ENCODE assay signal across 8 cellular contexts in the genomic region with DNA sequence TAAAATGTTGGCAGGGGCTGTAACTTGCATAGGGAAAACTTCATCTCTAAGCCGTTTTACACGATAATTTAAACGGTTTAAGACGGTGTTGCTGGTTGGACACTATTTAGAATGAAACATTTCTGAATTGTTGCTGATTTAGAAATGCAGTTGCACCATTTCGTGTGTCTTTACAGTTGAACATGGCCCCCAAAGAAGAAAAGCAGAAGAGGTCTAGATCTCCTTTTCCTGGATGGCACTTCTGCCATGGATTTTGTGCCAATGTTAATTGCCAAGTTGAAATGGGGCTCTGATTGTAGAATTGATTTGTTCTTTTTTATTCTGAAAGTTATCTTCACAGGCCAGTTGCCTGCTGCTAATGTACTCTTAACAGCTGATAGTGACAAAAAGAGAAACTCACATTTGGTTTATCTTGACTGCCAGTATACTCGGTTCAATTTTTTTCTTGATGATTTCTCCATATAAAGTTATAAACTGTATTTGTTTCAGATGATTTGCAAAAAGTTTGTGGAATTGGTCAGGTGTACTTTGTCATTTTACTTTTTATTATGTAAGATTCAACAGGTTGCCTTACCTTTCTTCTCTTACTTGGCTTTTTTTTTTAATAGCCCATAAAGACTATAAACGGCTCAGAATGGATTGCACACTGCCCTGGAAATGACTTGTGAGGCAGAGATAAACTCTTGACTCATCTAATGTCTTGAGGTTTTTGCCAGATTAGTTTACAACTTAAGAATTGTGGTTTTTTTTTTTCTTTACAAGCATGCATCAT.
DNase-seq lines count a peak whose midpoint lies in the region; ATAC-seq, FAIRE-seq and TF ChIP-seq lines count a peak whose summit lies in the region.

No MANE protein-coding gene starts in this region.

- H3K4me3 ChIP-seq in WERI-Rb-1 (ENCODE audit: low read depth, low read length): peak overlapping the region; percentile 99
- H3K4me3 ChIP-seq in rectal smooth muscle tissue (ENCODE audit: low read length): peak overlapping the region; percentile 91

- H3K27ac ChIP-seq in WERI-Rb-1: no peak overlapping the region
- H3K27ac ChIP-seq in rectal smooth muscle tissue (ENCODE audit: low read depth, low read length): no peak overlapping the region
- no peak overlapping the region for H3K27ac ChIP-seq in caudate nucleus (ENCODE audit: low read depth, low read length)

- no peaks in the 10 kb centered on the region for H3K27me3 ChIP-seq in WERI-Rb-1 (ENCODE audit: insufficient read depth, low read depth, severe bottlenecking)
- no peaks in the 10 kb centered on the region for H3K27me3 ChIP-seq in rectal smooth muscle tissue (ENCODE audit: control insufficient read depth, insufficient read depth, low read length)

- H3K4me1 ChIP-seq in rectal smooth muscle tissue (ENCODE audit: control insufficient read depth, insufficient read depth, low read length): peaks cover 8% of the 10 kb centered on the region

- TF ChIP-seq CTCF in WERI-Rb-1 (IDR thresholded peaks at IDR 0.05; ENCODE audit: low read depth, low read length): no peak

- ATAC-seq in GM18907 (IDR thresholded peaks at IDR 0.05; ENCODE audit: unreplicated experiment): no peak

- H3K9me3 ChIP-seq in WERI-Rb-1 (ENCODE audit: severe bottlenecking): no peaks in the 10 kb centered on the region

- H3K36me3 ChIP-seq in WERI-Rb-1: no peaks in the 10 kb centered on the region
- H3K36me3 ChIP-seq in rectal smooth muscle tissue (ENCODE audit: control insufficient read depth, insufficient read depth, low read length): no peaks in the 10 kb centered on the region

- DNase-seq in COLO829 (ENCODE audit: low spot score) (peak; percentile 64), HTR-8/SVneo (ENCODE audit: insufficient read length, low spot score) (peak; percentile 41), WERI-Rb-1 (no peak), foreskin melanocyte (peak; percentile 49), caudate nucleus (lab: John Stamatoyannopoulos, UW) (no peak)
- DNase-seq in central memory CD4-positive, alpha-beta T cell: no peak

- no peak for FAIRE-seq in HTR-8/SVneo (lab: Jason Lieb, UNC)

- no peak overlapping the region for H3K9ac ChIP-seq in rectal smooth muscle tissue (ENCODE audit: low read length)

Comparison
In these comparisons a context has a peak if more than half of its experiments do, and no peak if none do; other contexts are left out.
1. DNase-seq: peak in COLO829 (single experiment), HTR-8/SVneo (single experiment) and foreskin melanocyte (single experiment); none in WERI-Rb-1 (single experiment), caudate nucleus (0 of 61) and central memory CD4-positive, alpha-beta T cell (single experiment).